1 cellular context compared by ENCODE assay signal in genomic region chr22:31857247-31857646, GRCh38.
TF ChIP-seq lines count a peak whose summit lies in the region.

No MANE protein-coding gene starts in this region.

TF ChIP-seq in GM23338, 12 proteins besides CTCF, POLR2A, EP300 and RAD21 (continued from another document):
- TF ChIP-seq ETS1 (IDR thresholded peaks at IDR 0.05) (no peak), EZH2 (IDR thresholded peaks at IDR 0.05; ENCODE audit: low read depth, unreplicated experiment) (no peak), ZNF331 (CRISPR knock-in tag; IDR thresholded peaks at IDR 0.05; ENCODE audit: low read depth) (no peak), REST (IDR thresholded peaks at IDR 0.05; ENCODE audit: unreplicated experiment) (no peak)
TF ChIP-seq in GM23338: peak in this region for 0.
